1 cellular context compared by ENCODE assay signal in genomic region chr5:151063136-151063544, GRCh38.
TF ChIP-seq lines count a peak whose summit lies in the region.

No MANE protein-coding gene starts in this region.

TF ChIP-seq in K562, 482 proteins besides CTCF, POLR2A, EP300 and RAD21 (continued from another document):
- TF ChIP-seq ZNF444 (CRISPR knock-in tag; IDR thresholded peaks at IDR 0.05) (no peak), MAFK (IDR thresholded peaks at IDR 0.05; ENCODE audit: low read length) (peak; percentile 86), CBFB (CRISPR knock-in tag; IDR thresholded peaks at IDR 0.05) (no peak), MLX (CRISPR knock-in tag; conservative IDR thresholded peaks at IDR 0.05) (no peak), RBM25 (IDR thresholded peaks at IDR 0.05; ENCODE audit: low read depth, low read length, severe bottlenecking) (no peak), JUND (IDR thresholded peaks at IDR 0.05; ENCODE audit: borderline replicate concordance, low read depth, low read length) (peak; percentile 77), JUND (tag; IDR thresholded peaks at IDR 0.05; ENCODE audit: borderline replicate concordance, low read depth, low read length) (peak; percentile 83; the same call in 2 of the 3 replicates), ZNF778 (CRISPR knock-in tag; IDR thresholded peaks at IDR 0.05) (no peak), BHLHE40 (IDR thresholded peaks at IDR 0.05; ENCODE audit: low read length) (no peak), TEAD4 (IDR thresholded peaks at IDR 0.05; ENCODE audit: low read length) (peak; percentile 32; the same call in 1 of the 2 replicates), TEAD4 (CRISPR knock-in tag; IDR thresholded peaks at IDR 0.05; ENCODE audit: borderline replicate concordance) (no peak), ZNF398 (CRISPR knock-in tag; IDR thresholded peaks at IDR 0.05) (no peak), MEIS2 (IDR thresholded peaks at IDR 0.05; ENCODE audit: partially characterized antibody) (peak; percentile 58), MAFF (IDR thresholded peaks at IDR 0.05; ENCODE audit: low read length) (peak; percentile 89), BACH1 (tag; IDR thresholded peaks at IDR 0.05) (peak; percentile 57; the same call in 1 of the 2 replicates), ZFP91 (CRISPR knock-in tag; IDR thresholded peaks at IDR 0.05) (no peak), PHF21A (IDR thresholded peaks at IDR 0.05; ENCODE audit: borderline replicate concordance, low read depth) (no peak), UBTF (IDR thresholded peaks at IDR 0.05; ENCODE audit: borderline replicate concordance in 1 of 2, low read depth in 2 of 2, low read length in 2 of 2) (no peak), NCOR1 (IDR thresholded peaks at IDR 0.05) (peak; percentile 82), PATZ1 (CRISPR knock-in tag; IDR thresholded peaks at IDR 0.05; ENCODE audit: borderline replicate concordance) (no peak), ZNF589 (CRISPR knock-in tag; IDR thresholded peaks at IDR 0.05; ENCODE audit: low read depth) (no peak), CEBPZ (IDR thresholded peaks at IDR 0.05; ENCODE audit: borderline replicate concordance, low read depth, low read length) (no peak), ATF3 (IDR thresholded peaks at IDR 0.05) (peak; percentile 83), ATF3 (CRISPR knock-in tag; conservative IDR thresholded peaks at IDR 0.05) (no peak), MEF2D (tag; conservative IDR thresholded peaks at IDR 0.05; ENCODE audit: low read depth) (peak; percentile 96), ARID1B (IDR thresholded peaks at IDR 0.05) (peak; percentile 59), KDM1A (IDR thresholded peaks at IDR 0.05) (peak; percentile 94 to 96), FOXO4 (CRISPR knock-in tag; IDR thresholded peaks at IDR 0.05) (no peak), CREM (IDR thresholded peaks at IDR 0.05; ENCODE audit: low read depth) (no peak), HNRNPUL1 (IDR thresholded peaks at IDR 0.05; ENCODE audit: low read length) (no peak)
